Comparison of ENCODE assay signal across 19 cellular contexts in genomic region chr12:1731019-1731687, GRCh38.
"Had no signal": no experiment of that assay in that cellular context is flagged by ENCODE, and none has a peak within 500 bp of the region (broad histone marks: within the 10 kb centered on the region; RNA-seq: fewer than 3 reads in every experiment).

No MANE protein-coding gene starts in this region.

- H3K9me3 ChIP-seq: gastrocnemius medialis, lower lobe of right lung, spleen, upper lobe of left lung, vagina had no signal

- H3K27me3 Mint-ChIP-seq: central memory CD8-positive, alpha-beta T cell; naive thymus-derived CD8-positive, alpha-beta T cell; stimulated activated memory B cell treated with anti-CD40 and anti-IgM and Interleukin-4, amounts not matched to agents 10 μg/mL and 1 μg/mL and 100 μg/mL, for 72 hours; stimulated activated naive CD8-positive, alpha-beta T cell treated with anti-CD3 and anti-CD28 coated beads, Interleukin-15, Interleukin-2, amounts not matched to agents 100 ng/mL and 50 ng/mL, for 24 hours had no signal

- H3K36me3 ChIP-seq: gastrocnemius medialis, upper lobe of left lung, vagina had no signal

- H3K9me3 Mint-ChIP-seq: central memory CD8-positive, alpha-beta T cell; stimulated activated memory B cell treated with anti-CD40 and anti-IgM and Interleukin-4, amounts not matched to agents 10 μg/mL and 1 μg/mL and 100 μg/mL, for 72 hours; stimulated activated naive CD8-positive, alpha-beta T cell treated with anti-CD3 and anti-CD28 coated beads, Interleukin-15, Interleukin-2, amounts not matched to agents 100 ng/mL and 50 ng/mL, for 24 hours had no signal

- H3K4me3 ChIP-seq: gastrocnemius medialis, left ventricle myocardium inferior, lower lobe of right lung, spleen, upper lobe of left lung, vagina had no signal

- H3K4me1 ChIP-seq: left ventricle myocardium inferior, lower lobe of right lung, vagina had no signal

- H3K27ac Mint-ChIP-seq: stimulated activated memory B cell treated with anti-CD40 and anti-IgM and Interleukin-4, amounts not matched to agents 10 μg/mL and 1 μg/mL and 100 μg/mL, for 72 hours; stimulated activated naive CD8-positive, alpha-beta T cell treated with anti-CD3 and anti-CD28 coated beads, Interleukin-15, Interleukin-2, amounts not matched to agents 100 ng/mL and 50 ng/mL, for 24 hours had no signal

- H3K4me3 Mint-ChIP-seq: central memory CD8-positive, alpha-beta T cell; stimulated activated memory B cell treated with anti-CD40 and anti-IgM and Interleukin-4, amounts not matched to agents 10 μg/mL and 1 μg/mL and 100 μg/mL, for 72 hours; stimulated activated naive CD8-positive, alpha-beta T cell treated with anti-CD3 and anti-CD28 coated beads, Interleukin-15, Interleukin-2, amounts not matched to agents 100 ng/mL and 50 ng/mL, for 24 hours had no signal

- H3K27ac ChIP-seq: gastrocnemius medialis, left ventricle myocardium inferior, lower lobe of right lung, parathyroid adenoma, spleen, upper lobe of left lung, vagina had no signal

- H3K27me3 ChIP-seq: gastrocnemius medialis, spleen, upper lobe of left lung, vagina had no signal

- H2AFZ ChIP-seq: parathyroid adenoma had no signal

- H3K9ac ChIP-seq: parathyroid adenoma had no signal

- DNase-seq: cortex of kidney; effector memory CD4-positive, alpha-beta T cell; gastrocnemius medialis; glutamatergic neuron; islet precursor cell; left ventricle myocardium inferior; lower lobe of right lung; mesenchymal stem cell; naive thymus-derived CD8-positive, alpha-beta T cell; spleen; stimulated activated CD4-positive, alpha-beta T cell treated with anti-CD3 and anti-CD28 coated beads, Interleukin-15, amount 100 ng/mL, for 24 hours; stimulated activated CD4-positive, alpha-beta T cell treated with anti-CD3 and anti-CD28 coated beads, Interleukin-1b, Interleukin-23, amount 100 ng/mL, for 48 hours; stimulated activated CD4-positive, alpha-beta T cell treated with anti-CD3 and anti-CD28 coated beads, Interleukin-4, amount 100 ng/mL, for 24 hours; upper lobe of left lung had no signal
